1 cellular context compared by ENCODE assay signal in genomic region chr5:151729597-151729996, GRCh38. TPM values are rescaled to one million over a fixed set of nuclear protein-coding genes. Genes with fewer than 3 reads are reported as not detected.
"Had no signal": no experiment of that assay in that cellular context is flagged by ENCODE, and none has a peak within 500 bp of the region (broad histone marks: within the 10 kb centered on the region; RNA-seq: fewer than 3 reads in every experiment).

No MANE protein-coding gene starts in this region.

RNA-seq across cellular contexts. Expression of gene SPARC, which starts 42.9 kb away (rescaled TPM):
- total RNA-seq: naive thymus-derived CD8-positive, alpha-beta T cell had no signal
- polyA plus RNA-seq: naive thymus-derived CD8-positive, alpha-beta T cell had no signal
